ENCODE assay signal across 1 cellular context in genomic region chr3:52197842-52198625, GRCh38.
TF ChIP-seq lines count a peak whose summit lies in the region.

Gene ALAS1 (plus strand): TSS chr3:52198160. CDS start chr3:52199242, 1,082 bp downstream.

TF ChIP-seq in HepG2, 621 proteins besides CTCF, POLR2A, EP300 and RAD21 (continued from another document and continues in another):
- peak; percentile 39; the same call in 1 of the 2 replicates for TF ChIP-seq ZNF281 (CRISPR knock-in tag; IDR thresholded peaks at IDR 0.05; ENCODE audit: borderline replicate concordance)
- peak; percentile 76; the same call in 1 of the 2 replicates for TF ChIP-seq SNAI1 (CRISPR knock-in tag; IDR thresholded peaks at IDR 0.05; ENCODE audit: borderline replicate concordance)
- TF ChIP-seq ZNF788 (CRISPR knock-in tag; IDR thresholded peaks at IDR 0.05; ENCODE audit: borderline replicate concordance) = peak; percentile 56; the same call in 1 of the 2 replicates
- TF ChIP-seq PPARG (CRISPR knock-in tag; conservative IDR thresholded peaks at IDR 0.05) = peak; percentile 69
- peak; percentile 50; the same call in 1 of the 2 replicates for TF ChIP-seq KDM5B (CRISPR knock-in tag; IDR thresholded peaks at IDR 0.05; ENCODE audit: borderline replicate concordance)
- no peak; the same call in 1 of the 2 replicates for TF ChIP-seq ZNF350 (CRISPR knock-in tag; IDR thresholded peaks at IDR 0.05; ENCODE audit: borderline replicate concordance, low read depth)
- no peak for TF ChIP-seq TBP (CRISPR knock-in tag; IDR thresholded peaks at IDR 0.05)
- TF ChIP-seq, protein P1, sequence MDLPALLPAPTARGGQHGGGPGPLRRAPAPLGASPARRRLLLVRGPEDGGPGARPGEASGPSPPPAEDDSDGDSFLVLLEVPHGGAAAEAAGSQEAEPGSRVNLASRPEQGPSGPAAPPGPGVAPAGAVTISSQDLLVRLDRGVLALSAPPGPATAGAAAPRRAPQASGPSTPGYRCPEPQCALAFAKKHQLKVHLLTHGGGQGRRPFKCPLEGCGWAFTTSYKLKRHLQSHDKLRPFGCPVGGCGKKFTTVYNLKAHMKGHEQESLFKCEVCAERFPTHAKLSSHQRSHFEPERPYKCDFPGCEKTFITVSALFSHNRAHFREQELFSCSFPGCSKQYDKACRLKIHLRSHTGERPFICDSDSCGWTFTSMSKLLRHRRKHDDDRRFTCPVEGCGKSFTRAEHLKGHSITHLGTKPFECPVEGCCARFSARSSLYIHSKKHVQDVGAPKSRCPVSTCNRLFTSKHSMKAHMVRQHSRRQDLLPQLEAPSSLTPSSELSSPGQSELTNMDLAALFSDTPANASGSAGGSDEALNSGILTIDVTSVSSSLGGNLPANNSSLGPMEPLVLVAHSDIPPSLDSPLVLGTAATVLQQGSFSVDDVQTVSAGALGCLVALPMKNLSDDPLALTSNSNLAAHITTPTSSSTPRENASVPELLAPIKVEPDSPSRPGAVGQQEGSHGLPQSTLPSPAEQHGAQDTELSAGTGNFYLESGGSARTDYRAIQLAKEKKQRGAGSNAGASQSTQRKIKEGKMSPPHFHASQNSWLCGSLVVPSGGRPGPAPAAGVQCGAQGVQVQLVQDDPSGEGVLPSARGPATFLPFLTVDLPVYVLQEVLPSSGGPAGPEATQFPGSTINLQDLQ (CRISPR knock-in tag; IDR thresholded peaks at IDR 0.05) = peak; percentile 63; the same call in 1 of the 2 replicates
- no peak for TF ChIP-seq KDM4B (CRISPR knock-in tag; IDR thresholded peaks at IDR 0.05)
- no peak for TF ChIP-seq PHF5A (CRISPR knock-in tag; IDR thresholded peaks at IDR 0.05; ENCODE audit: low read depth, unreplicated experiment)
- 0 out of 2 replicates have a peak, but pooled peaks have one; percentile 78 for TF ChIP-seq ZNF276 (CRISPR knock-in tag; IDR thresholded peaks at IDR 0.05; ENCODE audit: low read depth)
- no peak for TF ChIP-seq ZNF121 (CRISPR knock-in tag; IDR thresholded peaks at IDR 0.05)
- TF ChIP-seq HOXD1 (CRISPR knock-in tag; IDR thresholded peaks at IDR 0.05) = no peak; the same call in 1 of the 2 replicates
- TF ChIP-seq, protein P2, sequence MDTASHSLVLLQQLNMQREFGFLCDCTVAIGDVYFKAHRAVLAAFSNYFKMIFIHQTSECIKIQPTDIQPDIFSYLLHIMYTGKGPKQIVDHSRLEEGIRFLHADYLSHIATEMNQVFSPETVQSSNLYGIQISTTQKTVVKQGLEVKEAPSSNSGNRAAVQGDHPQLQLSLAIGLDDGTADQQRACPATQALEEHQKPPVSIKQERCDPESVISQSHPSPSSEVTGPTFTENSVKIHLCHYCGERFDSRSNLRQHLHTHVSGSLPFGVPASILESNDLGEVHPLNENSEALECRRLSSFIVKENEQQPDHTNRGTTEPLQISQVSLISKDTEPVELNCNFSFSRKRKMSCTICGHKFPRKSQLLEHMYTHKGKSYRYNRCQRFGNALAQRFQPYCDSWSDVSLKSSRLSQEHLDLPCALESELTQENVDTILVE (CRISPR knock-in tag; IDR thresholded peaks at IDR 0.05) = peak; percentile 17; the same call in 1 of the 2 replicates
- TF ChIP-seq KDM2A (CRISPR knock-in tag; IDR thresholded peaks at IDR 0.05; ENCODE audit: borderline replicate concordance, low read depth) = peak; percentile 91
- no peak for TF ChIP-seq JUN (CRISPR knock-in tag; IDR thresholded peaks at IDR 0.05)
- TF ChIP-seq ATRX (CRISPR knock-in tag; IDR thresholded peaks at IDR 0.05; ENCODE audit: borderline replicate concordance) = no peak
- TF ChIP-seq, protein P3, sequence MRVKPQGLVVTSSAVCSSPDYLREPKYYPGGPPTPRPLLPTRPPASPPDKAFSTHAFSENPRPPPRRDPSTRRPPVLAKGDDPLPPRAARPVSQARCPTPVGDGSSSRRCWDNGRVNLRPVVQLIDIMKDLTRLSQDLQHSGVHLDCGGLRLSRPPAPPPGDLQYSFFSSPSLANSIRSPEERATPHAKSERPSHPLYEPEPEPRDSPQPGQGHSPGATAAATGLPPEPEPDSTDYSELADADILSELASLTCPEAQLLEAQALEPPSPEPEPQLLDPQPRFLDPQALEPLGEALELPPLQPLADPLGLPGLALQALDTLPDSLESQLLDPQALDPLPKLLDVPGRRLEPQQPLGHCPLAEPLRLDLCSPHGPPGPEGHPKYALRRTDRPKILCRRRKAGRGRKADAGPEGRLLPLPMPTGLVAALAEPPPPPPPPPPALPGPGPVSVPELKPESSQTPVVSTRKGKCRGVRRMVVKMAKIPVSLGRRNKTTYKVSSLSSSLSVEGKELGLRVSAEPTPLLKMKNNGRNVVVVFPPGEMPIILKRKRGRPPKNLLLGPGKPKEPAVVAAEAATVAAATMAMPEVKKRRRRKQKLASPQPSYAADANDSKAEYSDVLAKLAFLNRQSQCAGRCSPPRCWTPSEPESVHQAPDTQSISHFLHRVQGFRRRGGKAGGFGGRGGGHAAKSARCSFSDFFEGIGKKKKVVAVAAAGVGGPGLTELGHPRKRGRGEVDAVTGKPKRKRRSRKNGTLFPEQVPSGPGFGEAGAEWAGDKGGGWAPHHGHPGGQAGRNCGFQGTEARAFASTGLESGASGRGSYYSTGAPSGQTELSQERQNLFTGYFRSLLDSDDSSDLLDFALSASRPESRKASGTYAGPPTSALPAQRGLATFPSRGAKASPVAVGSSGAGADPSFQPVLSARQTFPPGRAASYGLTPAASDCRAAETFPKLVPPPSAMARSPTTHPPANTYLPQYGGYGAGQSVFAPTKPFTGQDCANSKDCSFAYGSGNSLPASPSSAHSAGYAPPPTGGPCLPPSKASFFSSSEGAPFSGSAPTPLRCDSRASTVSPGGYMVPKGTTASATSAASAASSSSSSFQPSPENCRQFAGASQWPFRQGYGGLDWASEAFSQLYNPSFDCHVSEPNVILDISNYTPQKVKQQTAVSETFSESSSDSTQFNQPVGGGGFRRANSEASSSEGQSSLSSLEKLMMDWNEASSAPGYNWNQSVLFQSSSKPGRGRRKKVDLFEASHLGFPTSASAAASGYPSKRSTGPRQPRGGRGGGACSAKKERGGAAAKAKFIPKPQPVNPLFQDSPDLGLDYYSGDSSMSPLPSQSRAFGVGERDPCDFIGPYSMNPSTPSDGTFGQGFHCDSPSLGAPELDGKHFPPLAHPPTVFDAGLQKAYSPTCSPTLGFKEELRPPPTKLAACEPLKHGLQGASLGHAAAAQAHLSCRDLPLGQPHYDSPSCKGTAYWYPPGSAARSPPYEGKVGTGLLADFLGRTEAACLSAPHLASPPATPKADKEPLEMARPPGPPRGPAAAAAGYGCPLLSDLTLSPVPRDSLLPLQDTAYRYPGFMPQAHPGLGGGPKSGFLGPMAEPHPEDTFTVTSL (CRISPR knock-in tag; IDR thresholded peaks at IDR 0.05; ENCODE audit: borderline replicate concordance) = 0 out of 2 replicates have a peak, but pooled peaks have one; percentile 9
- peak; percentile 22; the same call in 1 of the 2 replicates for TF ChIP-seq ZNF839 (CRISPR knock-in tag; IDR thresholded peaks at IDR 0.05; ENCODE audit: borderline replicate concordance)
- TF ChIP-seq, protein P4, sequence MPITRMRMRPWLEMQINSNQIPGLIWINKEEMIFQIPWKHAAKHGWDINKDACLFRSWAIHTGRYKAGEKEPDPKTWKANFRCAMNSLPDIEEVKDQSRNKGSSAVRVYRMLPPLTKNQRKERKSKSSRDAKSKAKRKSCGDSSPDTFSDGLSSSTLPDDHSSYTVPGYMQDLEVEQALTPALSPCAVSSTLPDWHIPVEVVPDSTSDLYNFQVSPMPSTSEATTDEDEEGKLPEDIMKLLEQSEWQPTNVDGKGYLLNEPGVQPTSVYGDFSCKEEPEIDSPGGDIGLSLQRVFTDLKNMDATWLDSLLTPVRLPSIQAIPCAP (CRISPR knock-in tag; IDR thresholded peaks at IDR 0.05; ENCODE audit: low read depth) = no peak
- TF ChIP-seq TCF7L2 (IDR thresholded peaks at IDR 0.05; ENCODE audit: low read depth, low read length) = no peak
- no peak for TF ChIP-seq ZNF563 (CRISPR knock-in tag; IDR thresholded peaks at IDR 0.05)
- no peak; the same call in 1 of the 2 replicates for TF ChIP-seq ZNF224 (CRISPR knock-in tag; IDR thresholded peaks at IDR 0.05)
- TF ChIP-seq ZNF589 (CRISPR knock-in tag; conservative IDR thresholded peaks at IDR 0.05) = 0 out of 2 replicates have a peak, but pooled peaks have one; percentile 36
- no peak for TF ChIP-seq GRHL1 (CRISPR knock-in tag; conservative IDR thresholded peaks at IDR 0.05)
- peak; percentile 59; the same call in 1 of the 2 replicates for TF ChIP-seq ZMYM3 (CRISPR knock-in tag; IDR thresholded peaks at IDR 0.05)
- TF ChIP-seq GATAD1 (CRISPR knock-in tag; IDR thresholded peaks at IDR 0.05) = peak; percentile 55; the same call in 1 of the 2 replicates
- peak; percentile 86 for TF ChIP-seq HOXA5 (CRISPR knock-in tag; IDR thresholded peaks at IDR 0.05)
- no peak for TF ChIP-seq HOXA9 (CRISPR knock-in tag; IDR thresholded peaks at IDR 0.05; ENCODE audit: borderline replicate concordance)
- TF ChIP-seq KLF15 (CRISPR knock-in tag; IDR thresholded peaks at IDR 0.05; ENCODE audit: borderline replicate concordance) = peak; percentile 72; the same call in 1 of the 2 replicates
- TF ChIP-seq ZSCAN31 (CRISPR knock-in tag; IDR thresholded peaks at IDR 0.05; ENCODE audit: low read depth) = 0 out of 2 replicates have a peak, but pooled peaks have one; percentile 43
- TF ChIP-seq, protein P5, sequence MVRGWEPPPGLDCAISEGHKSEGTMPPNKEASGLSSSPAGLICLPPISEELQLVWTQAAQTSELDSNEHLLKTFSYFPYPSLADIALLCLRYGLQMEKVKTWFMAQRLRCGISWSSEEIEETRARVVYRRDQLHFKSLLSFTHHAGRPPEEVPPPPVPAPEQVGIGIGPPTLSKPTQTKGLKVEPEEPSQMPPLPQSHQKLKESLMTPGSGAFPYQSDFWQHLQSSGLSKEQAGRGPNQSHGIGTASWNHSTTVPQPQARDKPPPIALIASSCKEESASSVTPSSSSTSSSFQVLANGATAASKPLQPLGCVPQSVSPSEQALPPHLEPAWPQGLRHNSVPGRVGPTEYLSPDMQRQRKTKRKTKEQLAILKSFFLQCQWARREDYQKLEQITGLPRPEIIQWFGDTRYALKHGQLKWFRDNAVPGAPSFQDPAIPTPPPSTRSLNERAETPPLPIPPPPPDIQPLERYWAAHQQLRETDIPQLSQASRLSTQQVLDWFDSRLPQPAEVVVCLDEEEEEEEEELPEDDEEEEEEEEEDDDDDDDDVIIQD (CRISPR knock-in tag; IDR thresholded peaks at IDR 0.05; ENCODE audit: low read depth) = 0 out of 2 replicates have a peak, but pooled peaks have one; percentile 20
- no peak for TF ChIP-seq ZNF331 (CRISPR knock-in tag; IDR thresholded peaks at IDR 0.05)
- TF ChIP-seq ZNF543 (CRISPR knock-in tag; IDR thresholded peaks at IDR 0.05) = peak; percentile 94
- TF ChIP-seq ZNF44 (CRISPR knock-in tag; IDR thresholded peaks at IDR 0.05) = no peak
- 0 out of 2 replicates have a peak, but pooled peaks have one; percentile 44 for TF ChIP-seq SMAD9 (CRISPR knock-in tag; IDR thresholded peaks at IDR 0.05)
- TF ChIP-seq POLR2G (IDR thresholded peaks at IDR 0.05; ENCODE audit: low read depth, low read length) = peak; percentile 94
- peak; percentile 55; the same call in 1 of the 2 replicates for TF ChIP-seq ZSCAN29 (CRISPR knock-in tag; conservative IDR thresholded peaks at IDR 0.05)
- TF ChIP-seq MAFK (conservative IDR thresholded peaks at IDR 0.05 in 1 of 2, IDR thresholded peaks at IDR 0.05 in 1 of 2; ENCODE audit: low read length in 2 of 2) = no peak
- no peak; the same call in 1 of the 2 replicates for TF ChIP-seq WIZ (CRISPR knock-in tag; IDR thresholded peaks at IDR 0.05)
- peak; percentile 84 for TF ChIP-seq SP4 (CRISPR knock-in tag; IDR thresholded peaks at IDR 0.05)
